In genomic region chr3:39146083-39146501, GRCh38 we compare ENCODE assay signal across 1 cellular context.
TF ChIP-seq lines count a peak whose summit lies in the region.

No MANE protein-coding gene starts in this region.

TF ChIP-seq in HepG2, 621 proteins besides CTCF, POLR2A, EP300 and RAD21:
- TF ChIP-seq ZNF501 (CRISPR knock-in tag; IDR thresholded peaks at IDR 0.05) (no peak), NR2C2 (CRISPR knock-in tag; IDR thresholded peaks at IDR 0.05; ENCODE audit: borderline replicate concordance) (0 out of 2 replicates have a peak, but pooled peaks have one; percentile 18), ZNF296 (CRISPR knock-in tag; conservative IDR thresholded peaks at IDR 0.05) (peak; percentile 30; the same call in 1 of the 2 replicates)
